9 cellular contexts compared by ENCODE assay signal in the genomic region with DNA sequence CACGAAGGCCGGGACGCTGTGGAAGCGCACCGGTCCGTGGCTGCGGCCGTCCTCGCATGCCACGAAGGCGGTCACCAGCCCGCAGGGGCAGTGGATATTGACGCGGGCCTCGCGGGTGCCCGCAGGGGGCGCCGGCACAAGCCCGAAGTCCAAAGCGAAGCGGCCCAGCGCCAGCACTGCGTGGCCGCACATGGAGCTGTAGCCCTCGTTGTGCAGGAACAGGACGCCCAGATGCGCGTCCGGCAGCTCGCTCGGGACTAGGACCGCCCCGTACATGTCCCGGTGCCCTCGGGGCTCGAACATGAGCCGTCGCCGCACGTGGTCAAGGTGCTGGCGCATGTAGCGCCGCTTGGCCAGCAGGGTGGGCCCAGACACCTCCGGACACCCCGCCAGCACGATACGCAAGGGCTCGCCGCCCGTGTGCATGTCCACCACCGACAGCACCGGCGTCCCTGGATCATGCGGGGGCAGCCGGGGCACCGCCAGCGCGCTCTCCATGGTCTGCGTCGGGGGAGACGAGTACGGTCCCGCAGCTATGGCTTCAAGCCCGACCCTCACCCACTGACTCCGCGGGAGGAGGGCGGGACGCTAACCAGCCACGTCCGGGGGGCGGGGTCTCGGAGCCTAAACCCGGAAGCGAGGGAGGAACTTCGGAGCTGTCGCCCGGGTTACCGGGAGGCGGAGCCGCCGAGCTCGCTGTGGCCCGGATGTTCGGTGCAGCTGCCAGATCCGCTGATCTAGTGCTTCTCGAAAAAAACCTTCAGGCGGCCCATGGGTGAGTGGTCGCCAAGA. TPM values are rescaled to one million over a fixed set of nuclear protein-coding genes. Genes with fewer than 3 reads are reported as not detected.
DNase-seq lines count a peak whose midpoint lies in the region; ATAC-seq, FAIRE-seq and TF ChIP-seq lines count a peak whose summit lies in the region.
"Had no signal": no experiment of that assay in that cellular context is flagged by ENCODE, and none has a peak within 500 bp of the region (broad histone marks: within the 10 kb centered on the region; RNA-seq: fewer than 3 reads in every experiment).

A gene with protein sequence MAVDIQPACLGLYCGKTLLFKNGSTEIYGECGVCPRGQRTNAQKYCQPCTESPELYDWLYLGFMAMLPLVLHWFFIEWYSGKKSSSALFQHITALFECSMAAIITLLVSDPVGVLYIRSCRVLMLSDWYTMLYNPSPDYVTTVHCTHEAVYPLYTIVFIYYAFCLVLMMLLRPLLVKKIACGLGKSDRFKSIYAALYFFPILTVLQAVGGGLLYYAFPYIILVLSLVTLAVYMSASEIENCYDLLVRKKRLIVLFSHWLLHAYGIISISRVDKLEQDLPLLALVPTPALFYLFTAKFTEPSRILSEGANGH (plus strand): TSS at position 699 of the 792 bp plus-strand sequence. CDS start 73 bp downstream, at position 772.
A gene (minus strand): TSS at position 590 of the 792 bp plus-strand sequence. CDS start 92 bp downstream, at position 498.

- ATAC-seq in GM18909 (IDR thresholded peaks at IDR 0.05; ENCODE audit: poor library complexity, unreplicated experiment) (peak; percentile 88), HG03175 (IDR thresholded peaks at IDR 0.05; ENCODE audit: unreplicated experiment) (peak; percentile 91)

- TF ChIP-seq CTCF in AG09309 (IDR thresholded peaks at IDR 0.05; ENCODE audit: control insufficient read depth, insufficient read depth, low read depth, low read length, missing control alignments) (peak; percentile 59), WI38 (IDR thresholded peaks at IDR 0.05; ENCODE audit: low read depth, low read length) (peak; percentile 67), bronchial epithelial cell (IDR thresholded peaks at IDR 0.05; ENCODE audit: insufficient read depth, low read length, severe bottlenecking) (peak; percentile 75)

- no peak for FAIRE-seq in bronchial epithelial cell (lab: Jason Lieb, UNC)
- FAIRE-seq: islet of Langerhans had no signal

- H3K4me3 ChIP-seq in AG09309 (ENCODE audit: control insufficient read depth, low read depth, low read length) = peak within 1 kb of the TSS; percentile 94
- peak within 1 kb of the TSS; percentile 80 for H3K4me3 ChIP-seq in WI38 (ENCODE audit: low read depth, low read length)
- peak within 1 kb of the TSS; percentile 70 for H3K4me3 ChIP-seq in bronchial epithelial cell (ENCODE audit: low read depth, low read length)

- DNase-seq in AG09309 (ENCODE audit: low read depth) (peak; percentile 73), NCI-H2227 treated with DMSO at 0.1 percent for 48 hours (lab: John Stamatoyannopoulos, UW) (peak; percentile 86), bronchial epithelial cell (ENCODE audit: low read depth) (peak; percentile 84), iPS-NIHi7 (ENCODE audit: extremely low spot score) (peak; percentile 96), smooth muscle cell of the brain vasculature (ENCODE audit: low read depth, low spot score) (peak; percentile 89)

- H3K36me3 ChIP-seq in bronchial epithelial cell (ENCODE audit: control insufficient read depth, insufficient read depth, low read length) = peaks cover 6% of the 10 kb centered on the region

- H3K27me3 ChIP-seq in bronchial epithelial cell (ENCODE audit: control insufficient read depth, insufficient read depth, low read length) = no peaks in the 10 kb centered on the region

RNA-seq across cellular contexts. Expression of the first gene that starts in this region (rescaled TPM):
- 35.3 and 40.5 TPM in 2 replicates for total RNA-seq in bronchial epithelial cell

RNA-seq across cellular contexts. Expression of the second gene that starts in this region (rescaled TPM):
- total RNA-seq in bronchial epithelial cell = 12.2 and 17.1 TPM in 2 replicates

Comparison
In these comparisons a context has a peak if more than half of its experiments do, and no peak if none do; other contexts are left out.
1. Peak in every context shown above with its lines: DNase-seq, ATAC-seq and H3K4me3 ChIP-seq.